1 cellular context compared by ENCODE assay signal in the genomic region with DNA sequence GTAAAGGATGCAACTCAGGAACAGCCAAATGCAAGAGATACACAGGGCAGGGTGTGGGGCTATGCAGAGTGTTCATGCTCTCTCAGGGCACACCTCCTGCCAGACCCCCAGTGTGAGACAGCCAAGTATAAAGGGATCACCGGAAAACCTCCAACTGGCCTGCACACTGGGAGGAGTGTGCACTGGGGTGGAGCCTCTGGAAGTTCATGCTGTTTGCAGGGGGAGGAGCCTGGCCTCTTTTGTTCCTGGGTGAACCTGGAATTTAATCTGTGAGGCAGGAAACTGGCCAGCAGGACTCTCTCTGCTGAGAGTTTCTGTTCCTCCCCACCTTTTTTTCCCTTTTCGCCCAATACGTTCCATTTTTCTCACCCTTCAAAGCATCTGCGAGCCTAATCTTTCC.
TF ChIP-seq lines count a peak whose summit lies in the region.

No MANE protein-coding gene starts in this region.

TF ChIP-seq in SK-N-SH treated with all-trans-retinoic acid at 6 μM for 48 hours, 23 proteins besides CTCF, POLR2A, EP300 and RAD21 (continued from another document):
- TF ChIP-seq, protein P1, sequence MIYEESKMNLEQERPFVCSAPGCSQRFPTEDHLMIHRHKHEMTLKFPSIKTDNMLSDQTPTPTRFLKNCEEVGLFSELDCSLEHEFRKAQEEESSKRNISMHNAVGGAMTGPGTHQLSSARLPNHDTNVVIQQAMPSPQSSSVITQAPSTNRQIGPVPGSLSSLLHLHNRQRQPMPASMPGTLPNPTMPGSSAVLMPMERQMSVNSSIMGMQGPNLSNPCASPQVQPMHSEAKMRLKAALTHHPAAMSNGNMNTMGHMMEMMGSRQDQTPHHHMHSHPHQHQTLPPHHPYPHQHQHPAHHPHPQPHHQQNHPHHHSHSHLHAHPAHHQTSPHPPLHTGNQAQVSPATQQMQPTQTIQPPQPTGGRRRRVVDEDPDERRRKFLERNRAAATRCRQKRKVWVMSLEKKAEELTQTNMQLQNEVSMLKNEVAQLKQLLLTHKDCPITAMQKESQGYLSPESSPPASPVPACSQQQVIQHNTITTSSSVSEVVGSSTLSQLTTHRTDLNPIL (CRISPR knock-in tag; IDR thresholded peaks at IDR 0.05; ENCODE audit: low read depth) = no peak
- TF ChIP-seq ZNF70 (CRISPR knock-in tag; IDR thresholded peaks at IDR 0.05) = no peak
- TF ChIP-seq GLIS3 (CRISPR knock-in tag; IDR thresholded peaks at IDR 0.05) = no peak
